15 cellular contexts compared by ENCODE assay signal in genomic region chr10:88245974-88246511, GRCh38.
DNase-seq lines count a peak whose midpoint lies in the region; ATAC-seq, FAIRE-seq and TF ChIP-seq lines count a peak whose summit lies in the region.
"Had no signal": no experiment of that assay in that cellular context is flagged by ENCODE, and none has a peak within 500 bp of the region (broad histone marks: within the 10 kb centered on the region; RNA-seq: fewer than 3 reads in every experiment).

No MANE protein-coding gene starts in this region.

- DNase-seq in chondrocyte (ENCODE audit: low spot score) (no peak), skeletal muscle cell (ENCODE audit: low read depth) (peak; percentile 74), osteocyte (ENCODE audit: extremely low spot score, unreplicated experiment) (no peak), 8988T (no peak)
- no peak for DNase-seq in stimulated activated CD4-positive, alpha-beta T cell treated with anti-CD3 and anti-CD28 coated beads, Interleukin-4, amount 100 ng/mL, for 1 hour
- DNase-seq: activated CD4-positive, alpha-beta T cell treated with anti-CD3 and anti-CD28 coated beads, Interleukin-2, amount 50 U/mL, for 48 hours; kidney; NCI-H1694 treated with DMSO at 0.1 percent for 48 hours; T-helper 17 cell had no signal

- TF ChIP-seq CTCF in HEK293 (tag by site-specific recombination; IDR thresholded peaks at IDR 0.05) (no peak), chondrocyte (IDR thresholded peaks at IDR 0.05) (no peak), osteocyte (IDR thresholded peaks at IDR 0.05) (no peak)

- CTCF ChIA-PET in HEK293 (lab: Yijun Ruan, JAX), result no interaction called here

- peak overlapping the region; percentile 55 for H3K27ac Mint-ChIP-seq in chondrocyte (ENCODE audit: unreplicated experiment)
- H3K27ac Mint-ChIP-seq in osteocyte (ENCODE audit: unreplicated experiment), result no peak overlapping the region
- H3K27ac Mint-ChIP-seq: activated naive CD4-positive, alpha-beta T cell treated with anti-CD3 and anti-CD28 coated beads, Interleukin-2, amount 50 U/mL, for 24 hours; CD14-positive monocyte; T-helper 17 cell had no signal

- peak overlapping the region; percentile 61 for H3K27ac ChIP-seq in HEK293 (ENCODE audit: extremely low read depth, low read depth, low read length)

- no peaks in the 10 kb centered on the region for H3K27me3 Mint-ChIP-seq in chondrocyte (ENCODE audit: low read depth)
- no peaks in the 10 kb centered on the region for H3K27me3 Mint-ChIP-seq in osteocyte (ENCODE audit: unreplicated experiment)
- H3K27me3 Mint-ChIP-seq: activated naive CD4-positive, alpha-beta T cell treated with anti-CD3 and anti-CD28 coated beads, Interleukin-2, amount 50 U/mL, for 24 hours; T-helper 17 cell had no signal

- peaks cover 13% of the 10 kb centered on the region for H3K4me1 ChIP-seq in HEK293 (ENCODE audit: control insufficient read depth, insufficient read depth, low read length)

- peaks cover 2% of the 10 kb centered on the region for H3K9me3 Mint-ChIP-seq in chondrocyte (ENCODE audit: low read depth)
- no peaks in the 10 kb centered on the region for H3K9me3 Mint-ChIP-seq in osteocyte (ENCODE audit: unreplicated experiment)
- H3K9me3 Mint-ChIP-seq: activated naive CD4-positive, alpha-beta T cell treated with anti-CD3 and anti-CD28 coated beads, Interleukin-2, amount 50 U/mL, for 24 hours had no signal

- no peaks in the 10 kb centered on the region for H3K9me3 ChIP-seq in HEK293 (ENCODE audit: control insufficient read depth, insufficient read depth, low read depth, low read length)
- H3K9me3 ChIP-seq: tibial nerve had no signal

- H3K4me3 Mint-ChIP-seq in chondrocyte (ENCODE audit: unreplicated experiment) (no peak overlapping the region), osteocyte (ENCODE audit: unreplicated experiment) (no peak overlapping the region)
- H3K4me3 Mint-ChIP-seq: activated naive CD4-positive, alpha-beta T cell treated with anti-CD3 and anti-CD28 coated beads, Interleukin-2, amount 50 U/mL, for 24 hours; CD14-positive monocyte; T-helper 17 cell had no signal

- H3K36me3 ChIP-seq in HEK293 (ENCODE audit: control insufficient read depth in 2 of 2, insufficient read depth in 1 of 2, low read length in 2 of 2), result no peaks in the 10 kb centered on the region
- H3K36me3 ChIP-seq: tibial nerve had no signal

- H3K4me3 ChIP-seq in HEK293 (ENCODE audit: low read depth, low read length) (no peak overlapping the region), skeletal muscle cell (ENCODE audit: low read depth, low read length) (peak overlapping the region; percentile 7)
- H3K4me3 ChIP-seq: tibial nerve had no signal

- no peak for ATAC-seq in GM19328 (IDR thresholded peaks at IDR 0.05; ENCODE audit: unreplicated experiment)
- ATAC-seq: T-helper 17 cell had no signal

- FAIRE-seq in islet of Langerhans (lab: Jason Lieb, UNC), result peak; percentile 76
- FAIRE-seq: kidney had no signal

- H3K36me3 Mint-ChIP-seq in chondrocyte (ENCODE audit: low read depth) (no peaks in the 10 kb centered on the region), osteocyte (ENCODE audit: unreplicated experiment) (no peaks in the 10 kb centered on the region)
- H3K36me3 Mint-ChIP-seq: CD14-positive monocyte had no signal

- POLR2A ChIA-PET in HEK293 (lab: Yijun Ruan, JAX), result interaction anchor here (1.2 kb wide), 1 partner anchor 15 kb away, joined by 3 read pairs; no protein-coding TSS in a partner anchor

- H3K4me1 Mint-ChIP-seq in chondrocyte (ENCODE audit: low read depth) (peaks cover 46% of the 10 kb centered on the region), osteocyte (ENCODE audit: unreplicated experiment) (peaks cover 5% of the 10 kb centered on the region)

TF ChIP-seq in HEK293, 187 proteins besides CTCF, POLR2A, EP300 and RAD21 (continues in another document):
- TF ChIP-seq ZNF501 (tag by site-specific recombination; IDR thresholded peaks at IDR 0.05) (no peak), KLF17 (tag by site-specific recombination; IDR thresholded peaks at IDR 0.05) (no peak), TSHZ1 (tag by site-specific recombination; IDR thresholded peaks at IDR 0.05; ENCODE audit: borderline replicate concordance) (0 out of 2 replicates have a peak, but pooled peaks have one; percentile 27), ZFP3 (tag by site-specific recombination; IDR thresholded peaks at IDR 0.05; ENCODE audit: low read depth) (no peak), HOXD13 (CRISPR knock-in tag; IDR thresholded peaks at IDR 0.05; ENCODE audit: borderline replicate concordance) (0 out of 2 replicates have a peak, but pooled peaks have one; percentile 38), ZBTB21 (tag by site-specific recombination; IDR thresholded peaks at IDR 0.05) (peak; percentile 62; the same call in 1 of the 2 replicates), FEZF1 (tag by site-specific recombination; IDR thresholded peaks at IDR 0.05) (0 out of 2 replicates have a peak, but pooled peaks have one; percentile 8), ZFP37 (tag by site-specific recombination; IDR thresholded peaks at IDR 0.05) (no peak), ZNF214 (tag by site-specific recombination; IDR thresholded peaks at IDR 0.05; ENCODE audit: borderline replicate concordance) (no peak), ZBTB44 (tag by site-specific recombination; IDR thresholded peaks at IDR 0.05) (peak; percentile 90), MZF1 (tag by site-specific recombination; IDR thresholded peaks at IDR 0.05; ENCODE audit: borderline replicate concordance) (peak; percentile 87; the same call in 1 of the 2 replicates), ZNF792 (tag by site-specific recombination; IDR thresholded peaks at IDR 0.05) (no peak), MEIS1 (CRISPR knock-in tag; IDR thresholded peaks at IDR 0.05; ENCODE audit: borderline replicate concordance) (no peak), ZIC2 (tag by site-specific recombination; IDR thresholded peaks at IDR 0.05) (peak; percentile 14; the same call in 1 of the 2 replicates), ZNF146 (tag by site-specific recombination; IDR thresholded peaks at IDR 0.05) (no peak), PRDM1 (tag by site-specific recombination; IDR thresholded peaks at IDR 0.05) (no peak), TCF7L2 (IDR thresholded peaks at IDR 0.05; ENCODE audit: borderline replicate concordance, low read depth, low read length) (no peak)
